Comparison of ENCODE assay signal across 12 cellular contexts in genomic region chr2:230000118-230000841, GRCh38.
A peak's percentile ranks its signal among the peaks of the same experiment; 100 is the strongest.
DNase-seq lines count a peak whose midpoint lies in the region; ATAC-seq and TF ChIP-seq lines count a peak whose summit lies in the region.
"Had no signal": no experiment of that assay in that cellular context is flagged by ENCODE, and none has a peak within 500 bp of the region (broad histone marks: within the 10 kb centered on the region; RNA-seq: fewer than 3 reads in every experiment).

No MANE protein-coding gene starts in this region.

- H3K9me3 Mint-ChIP-seq in natural killer cell treated with Interleukin-12 subunit alpha and Interleukin-12 subunit beta and Interleukin-15 and Interleukin-18, amount 100 ng/mL, for 72 hours = no peaks in the 10 kb centered on the region
- H3K9me3 Mint-ChIP-seq in natural killer cell (no peaks in the 10 kb centered on the region), HFFc6 (no peaks in the 10 kb centered on the region)
- H3K9me3 Mint-ChIP-seq in stimulated activated naive CD8-positive, alpha-beta T cell treated with anti-CD3 and anti-CD28 coated beads, Interleukin-15, amount 100 ng/mL, for 72 hours = no peaks in the 10 kb centered on the region
- H3K9me3 Mint-ChIP-seq: stimulated activated naive CD8-positive, alpha-beta T cell treated with anti-CD3 and anti-CD28 coated beads, Interleukin-15, Interleukin-2, amounts not matched to agents 100 ng/mL and 50 ng/mL, for 24 hours had no signal

- ATAC-seq in natural killer cell treated with Interleukin-12 subunit alpha and Interleukin-12 subunit beta and Interleukin-15 and Interleukin-18, amount 100 ng/mL, for 72 hours = peak; percentile 81 to 87
- ATAC-seq in natural killer cell (no peak), HG02610 (IDR thresholded peaks at IDR 0.05; ENCODE audit: unreplicated experiment) (peak; percentile 94), HG03460 (IDR thresholded peaks at IDR 0.05; ENCODE audit: unreplicated experiment) (peak; percentile 92), psoas muscle (no peak)
- ATAC-seq in stimulated activated naive CD8-positive, alpha-beta T cell treated with anti-CD3 and anti-CD28 coated beads, Interleukin-15, amount 100 ng/mL, for 72 hours = peak; percentile 76
- ATAC-seq: esophagus mucosa had no signal

- H3K27ac ChIP-seq in psoas muscle (no peak overlapping the region), colonic mucosa (no peak overlapping the region)
- H3K27ac ChIP-seq: right lobe of liver, WERI-Rb-1 had no signal

- H3K27me3 Mint-ChIP-seq in natural killer cell treated with Interleukin-12 subunit alpha and Interleukin-12 subunit beta and Interleukin-15 and Interleukin-18, amount 100 ng/mL, for 72 hours = no peaks in the 10 kb centered on the region
- H3K27me3 Mint-ChIP-seq in natural killer cell (ENCODE audit: low read depth in 2 of 2) (no peaks in the 10 kb centered on the region), HFFc6 (ENCODE audit: insufficient read depth) (no peaks in the 10 kb centered on the region; the same call in 1 of the 2 replicates)
- no peaks in the 10 kb centered on the region for H3K27me3 Mint-ChIP-seq in stimulated activated naive CD8-positive, alpha-beta T cell treated with anti-CD3 and anti-CD28 coated beads, Interleukin-15, amount 100 ng/mL, for 72 hours
- H3K27me3 Mint-ChIP-seq: stimulated activated naive CD8-positive, alpha-beta T cell treated with anti-CD3 and anti-CD28 coated beads, Interleukin-15, Interleukin-2, amounts not matched to agents 100 ng/mL and 50 ng/mL, for 24 hours had no signal

- no peak overlapping the region for H3K4me3 ChIP-seq in psoas muscle
- no peak overlapping the region for H3K4me3 ChIP-seq in colonic mucosa
- H3K4me3 ChIP-seq: right lobe of liver had no signal

- peak overlapping the region; percentile 57 for H3K4me3 Mint-ChIP-seq in natural killer cell treated with Interleukin-12 subunit alpha and Interleukin-12 subunit beta and Interleukin-15 and Interleukin-18, amount 100 ng/mL, for 72 hours
- H3K4me3 Mint-ChIP-seq in natural killer cell = no peak overlapping the region
- no peak overlapping the region for H3K4me3 Mint-ChIP-seq in stimulated activated naive CD8-positive, alpha-beta T cell treated with anti-CD3 and anti-CD28 coated beads, Interleukin-15, amount 100 ng/mL, for 72 hours
- H3K4me3 Mint-ChIP-seq in HFFc6 = no peak overlapping the region
- H3K4me3 Mint-ChIP-seq: stimulated activated naive CD8-positive, alpha-beta T cell treated with anti-CD3 and anti-CD28 coated beads, Interleukin-15, Interleukin-2, amounts not matched to agents 100 ng/mL and 50 ng/mL, for 24 hours had no signal

- 93 to 94% (median 94%) methylated on average over 6 of the region's 6 CpGs for WGBS in psoas muscle, 3 donors

- DNase-seq in natural killer cell treated with Interleukin-12 subunit alpha and Interleukin-12 subunit beta and Interleukin-15 and Interleukin-18, amount 100 ng/mL, for 72 hours (ENCODE audit: low spot score) = no peak
- DNase-seq in natural killer cell (no peak), psoas muscle (no peak), HFFc6 (no peak), colonic mucosa (no peak)
- peak in 1 of 2 donors; percentile 18 for DNase-seq in stimulated activated naive CD8-positive, alpha-beta T cell treated with anti-CD3 and anti-CD28 coated beads, Interleukin-15, amount 100 ng/mL, for 72 hours
- DNase-seq: right lobe of liver, WERI-Rb-1 had no signal

- no peaks in the 10 kb centered on the region for H3K36me3 Mint-ChIP-seq in natural killer cell treated with Interleukin-12 subunit alpha and Interleukin-12 subunit beta and Interleukin-15 and Interleukin-18, amount 100 ng/mL, for 72 hours
- no peaks in the 10 kb centered on the region for H3K36me3 Mint-ChIP-seq in natural killer cell
- H3K36me3 Mint-ChIP-seq in HFFc6 (ENCODE audit: low read depth) = no peaks in the 10 kb centered on the region

- H3K4me1 ChIP-seq in psoas muscle (no peaks in the 10 kb centered on the region), colonic mucosa (no peaks in the 10 kb centered on the region)
- H3K4me1 ChIP-seq: right lobe of liver had no signal

- peaks cover 3 to 7% of the 10 kb centered on the region in 2 donors for H3K4me1 Mint-ChIP-seq in natural killer cell treated with Interleukin-12 subunit alpha and Interleukin-12 subunit beta and Interleukin-15 and Interleukin-18, amount 100 ng/mL, for 72 hours (ENCODE audit: low read depth in 2 of 2)
- H3K4me1 Mint-ChIP-seq in natural killer cell = no peaks in the 10 kb centered on the region
- H3K4me1 Mint-ChIP-seq in stimulated activated naive CD8-positive, alpha-beta T cell treated with anti-CD3 and anti-CD28 coated beads, Interleukin-15, amount 100 ng/mL, for 72 hours = peaks cover 5% of the 10 kb centered on the region
- H3K4me1 Mint-ChIP-seq in HFFc6 (ENCODE audit: low read depth) = peaks cover 18% of the 10 kb centered on the region

- H3K27ac Mint-ChIP-seq in natural killer cell treated with Interleukin-12 subunit alpha and Interleukin-12 subunit beta and Interleukin-15 and Interleukin-18, amount 100 ng/mL, for 72 hours = peak overlapping the region; percentile 18 to 50
- H3K27ac Mint-ChIP-seq in natural killer cell = no peak overlapping the region
- no peak overlapping the region for H3K27ac Mint-ChIP-seq in stimulated activated naive CD8-positive, alpha-beta T cell treated with anti-CD3 and anti-CD28 coated beads, Interleukin-15, amount 100 ng/mL, for 72 hours
- H3K27ac Mint-ChIP-seq in HFFc6 = no peak overlapping the region
- H3K27ac Mint-ChIP-seq: stimulated activated naive CD8-positive, alpha-beta T cell treated with anti-CD3 and anti-CD28 coated beads, Interleukin-15, Interleukin-2, amounts not matched to agents 100 ng/mL and 50 ng/mL, for 24 hours had no signal

- no peaks in the 10 kb centered on the region for H3K27me3 ChIP-seq in psoas muscle (ENCODE audit: insufficient read depth in 3 of 3, low read length in 2 of 3)
- H3K27me3 ChIP-seq in colonic mucosa = no peaks in the 10 kb centered on the region
- H3K27me3 ChIP-seq: right lobe of liver had no signal

- H3K9ac ChIP-seq in colonic mucosa (ENCODE audit: low read depth in 2 of 2, low read length in 2 of 2) = no peak overlapping the region

- intact Hi-C loops in natural killer cell (cut with micrococcal nuclease) = no loop called here
- intact Hi-C loops in psoas muscle (cut with DNase I) = no loop called here
- intact Hi-C loops in colonic mucosa (cut with DNase I) = no loop called here

- TF ChIP-seq CTCF in natural killer cell (IDR thresholded peaks at IDR 0.05) (no peak), psoas muscle (IDR thresholded peaks at IDR 0.05) (no peak), HFFc6 (IDR thresholded peaks at IDR 0.05) (no peak), colonic mucosa (IDR thresholded peaks at IDR 0.05) (no peak)

- H3K9me3 ChIP-seq in psoas muscle = no peaks in the 10 kb centered on the region
- H3K9me3 ChIP-seq in colonic mucosa = no peaks in the 10 kb centered on the region
- H3K9me3 ChIP-seq: right lobe of liver had no signal

- H3K36me3 ChIP-seq in psoas muscle (ENCODE audit: insufficient read depth in 1 of 2, low read depth in 1 of 2) = no peaks in the 10 kb centered on the region
- H3K36me3 ChIP-seq in colonic mucosa = no peaks in the 10 kb centered on the region
- H3K36me3 ChIP-seq: right lobe of liver, WERI-Rb-1 had no signal

Comparison
In these comparisons a context has a peak if more than half of its experiments do, and no peak if none do; other contexts are left out.
1. ATAC-seq: peak in natural killer cell treated with Interleukin-12 subunit alpha and Interleukin-12 subunit beta and Interleukin-15 and Interleukin-18, amount 100 ng/mL, for 72 hours (2 of 2), HG02610 (single experiment), HG03460 (single experiment) and stimulated activated naive CD8-positive, alpha-beta T cell treated with anti-CD3 and anti-CD28 coated beads, Interleukin-15, amount 100 ng/mL, for 72 hours (single experiment); none in natural killer cell (0 of 3) and psoas muscle (0 of 4).
2. H3K27ac Mint-ChIP-seq: peak in natural killer cell treated with Interleukin-12 subunit alpha and Interleukin-12 subunit beta and Interleukin-15 and Interleukin-18, amount 100 ng/mL, for 72 hours (2 of 2); none in natural killer cell (0 of 2), stimulated activated naive CD8-positive, alpha-beta T cell treated with anti-CD3 and anti-CD28 coated beads, Interleukin-15, amount 100 ng/mL, for 72 hours (0 of 2) and HFFc6 (single experiment).